Comparison of ENCODE assay signal across 8 cellular contexts in genomic region chr10:69741671-69742355, GRCh38.
"Had no signal": no experiment of that assay in that cellular context is flagged by ENCODE, and none has a peak within 500 bp of the region (broad histone marks: within the 10 kb centered on the region; RNA-seq: fewer than 3 reads in every experiment).

No MANE protein-coding gene starts in this region.

- H3K9me3 ChIP-seq: HAP-1 had no signal

- H3K9ac ChIP-seq: GM23248 had no signal

- H3K27ac ChIP-seq: GM23248 had no signal

- H3K4me1 ChIP-seq: HAP-1 had no signal

- H3K4me3 Mint-ChIP-seq: H9, HFFc6 had no signal

- H3K9me3 Mint-ChIP-seq: H9, HFFc6 had no signal

- ATAC-seq: HCT116 had no signal

- DNase-seq: GM23248, GOT3, H7, H9, HCEC 1CT, HFFc6 had no signal

- H3K27ac Mint-ChIP-seq: HFFc6 had no signal

- H2AFZ ChIP-seq: GM23248 had no signal

- H3K4me3 ChIP-seq: GM23248, HAP-1 had no signal

- H3K36me3 ChIP-seq: HAP-1 had no signal
